36 cellular contexts compared by ENCODE assay signal in the genomic region with DNA sequence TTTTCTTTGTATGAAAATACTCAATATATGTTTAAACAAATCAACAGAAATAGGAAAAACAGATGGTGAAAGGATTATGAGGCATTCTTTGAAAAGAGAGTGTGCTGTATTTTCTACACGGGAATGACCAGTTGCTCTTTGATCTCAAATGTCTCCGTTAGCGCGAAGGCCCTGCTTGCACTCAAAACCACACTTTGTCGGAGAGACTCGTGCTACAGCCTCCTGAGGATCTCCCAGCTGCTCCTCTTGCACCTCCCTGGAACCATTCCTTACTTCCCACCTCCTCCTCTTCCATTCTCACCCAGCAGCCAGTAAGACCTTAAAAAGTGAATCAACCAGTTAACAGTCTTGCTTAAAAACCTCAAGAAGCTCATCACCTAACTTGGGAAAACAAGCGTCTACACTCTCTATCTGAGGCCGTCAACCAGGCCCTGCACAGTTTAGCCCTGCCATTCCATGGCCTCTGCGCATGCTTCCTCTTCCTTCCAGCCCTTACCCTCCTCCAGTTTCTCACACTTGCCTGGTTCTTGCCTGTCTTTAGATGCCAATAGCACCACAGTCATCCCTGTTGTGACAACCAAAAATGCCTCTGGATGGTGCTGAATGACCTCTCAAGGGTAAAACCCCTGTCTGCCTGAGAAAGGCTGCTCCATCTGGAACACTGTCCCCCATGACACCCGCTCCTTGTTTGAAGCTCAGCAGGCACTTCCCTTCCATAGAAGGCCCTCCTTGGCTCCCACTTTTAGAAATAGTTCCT.
DNase-seq lines count a peak whose midpoint lies in the region; ATAC-seq and TF ChIP-seq lines count a peak whose summit lies in the region.
"Had no signal": no experiment of that assay in that cellular context is flagged by ENCODE, and none has a peak within 500 bp of the region (broad histone marks: within the 10 kb centered on the region; RNA-seq: fewer than 3 reads in every experiment).

No MANE protein-coding gene starts in this region.

- TF ChIP-seq POLR2A in breast epithelium (IDR thresholded peaks at IDR 0.05) = no peak

- H3K36me3 ChIP-seq in breast epithelium (no peaks in the 10 kb centered on the region), endodermal cell (ENCODE audit: control insufficient read depth, insufficient read depth, low read length) (no peaks in the 10 kb centered on the region)
- H3K36me3 ChIP-seq: adrenal gland, gastrocnemius medialis, neutrophil, prostate gland, right lobe of liver, upper lobe of right lung had no signal

- no peak overlapping the region for H3K4me3 Mint-ChIP-seq in MCF 10A (ENCODE audit: unreplicated experiment)
- H3K4me3 Mint-ChIP-seq in endodermal cell = no peak overlapping the region
- H3K4me3 Mint-ChIP-seq in nephron progenitor cell = no peak overlapping the region
- H3K4me3 Mint-ChIP-seq: activated CD4-positive, alpha-beta T cell treated with anti-CD3 and anti-CD28 coated beads for 36 hours; activated CD8-positive, alpha-beta T cell treated with anti-CD3 and anti-CD28 coated beads for 36 hours; activated naive CD4-positive, alpha-beta T cell treated with anti-CD3 and anti-CD28 coated beads for 36 hours; activated T-helper 1 cell treated with anti-CD3 and anti-CD28 coated beads, Interleukin-12 subunit alpha, Interleukin-12 subunit beta, Interleukin-2, Interleukin-4 antibody, amounts not matched to agents 30 ng/mL and 10 ng/mL and 1 ng/mL, durations not matched to agents 14 hours and 24 hours and 36 hours; brain; stimulated activated effector memory CD8-positive, alpha-beta T cell treated with anti-CD3 and anti-CD28 coated beads, Interleukin-12 subunit alpha, Interleukin-12 subunit beta, amount 100 ng/mL, for 72 hours had no signal

- no peaks in the 10 kb centered on the region for H3K36me3 Mint-ChIP-seq in MCF 10A (ENCODE audit: insufficient read depth, unreplicated experiment)
- no peaks in the 10 kb centered on the region for H3K36me3 Mint-ChIP-seq in endodermal cell (ENCODE audit: low read depth)
- H3K36me3 Mint-ChIP-seq in nephron progenitor cell (ENCODE audit: low read depth) = no peaks in the 10 kb centered on the region
- H3K36me3 Mint-ChIP-seq: stimulated activated effector memory CD8-positive, alpha-beta T cell treated with anti-CD3 and anti-CD28 coated beads, Interleukin-12 subunit alpha, Interleukin-12 subunit beta, amount 100 ng/mL, for 72 hours had no signal

- no peaks in the 10 kb centered on the region for H3K27me3 ChIP-seq in breast epithelium
- no peaks in the 10 kb centered on the region for H3K27me3 ChIP-seq in endodermal cell (ENCODE audit: control insufficient read depth, insufficient read depth, low read length, poor library complexity, severe bottlenecking)
- H3K27me3 ChIP-seq: adrenal gland, gastrocnemius medialis, neutrophil, right lobe of liver, upper lobe of right lung had no signal

- intact Hi-C loops in MCF 10A (cut with micrococcal nuclease) = no loop called here
- intact Hi-C loops in breast epithelium (cut with DNase I; ENCODE audit: low total_unique reads) = no loop called here

- H3K4me1 Mint-ChIP-seq in MCF 10A (ENCODE audit: insufficient read depth, unreplicated experiment) (peaks cover 34% of the 10 kb centered on the region), endodermal cell (peaks cover 24% of the 10 kb centered on the region), nephron progenitor cell (peaks cover 27% of the 10 kb centered on the region)
- H3K4me1 Mint-ChIP-seq: activated CD4-positive, alpha-beta T cell treated with anti-CD3 and anti-CD28 coated beads for 36 hours; stimulated activated effector memory CD8-positive, alpha-beta T cell treated with anti-CD3 and anti-CD28 coated beads, Interleukin-12 subunit alpha, Interleukin-12 subunit beta, amount 100 ng/mL, for 72 hours had no signal

- H3K9me3 ChIP-seq in breast epithelium = no peaks in the 10 kb centered on the region
- H3K9me3 ChIP-seq in endodermal cell (ENCODE audit: control insufficient read depth, low read length) = no peaks in the 10 kb centered on the region
- H3K9me3 ChIP-seq: adrenal gland, gastrocnemius medialis, neutrophil, prostate gland, right lobe of liver, upper lobe of right lung had no signal

- peak overlapping the region; percentile 69 for H3K27ac Mint-ChIP-seq in MCF 10A (ENCODE audit: low read depth, unreplicated experiment)
- no peak overlapping the region for H3K27ac Mint-ChIP-seq in endodermal cell
- peak overlapping the region; percentile 6 for H3K27ac Mint-ChIP-seq in nephron progenitor cell
- H3K27ac Mint-ChIP-seq: activated CD4-positive, alpha-beta T cell treated with anti-CD3 and anti-CD28 coated beads for 36 hours; activated CD8-positive, alpha-beta T cell treated with anti-CD3 and anti-CD28 coated beads for 36 hours; activated naive CD4-positive, alpha-beta T cell treated with anti-CD3 and anti-CD28 coated beads for 36 hours; activated T-helper 1 cell treated with anti-CD3 and anti-CD28 coated beads, Interleukin-12 subunit alpha, Interleukin-12 subunit beta, Interleukin-2, Interleukin-4 antibody, amounts not matched to agents 30 ng/mL and 10 ng/mL and 1 ng/mL, durations not matched to agents 14 hours and 24 hours and 36 hours; stimulated activated effector memory CD8-positive, alpha-beta T cell treated with anti-CD3 and anti-CD28 coated beads, Interleukin-12 subunit alpha, Interleukin-12 subunit beta, amount 100 ng/mL, for 72 hours had no signal

- 92 to 95% methylated on average over 10 of the region's 10 CpGs for WGBS in endodermal cell (ENCODE audit: insufficient coverage in 1 of 2, insufficient read length in 1 of 2), 2 experiments

- H3K4me3 ChIP-seq in breast epithelium (no peak overlapping the region), endodermal cell (ENCODE audit: low read length) (no peak overlapping the region)
- H3K4me3 ChIP-seq: adrenal gland, gastrocnemius medialis, prostate gland, right lobe of liver, upper lobe of right lung had no signal

- POLR2A ChIA-PET in MCF 10A (lab: Yijun Ruan, JAX) = interaction anchor here (0.5 to 3.1 kb wide), 5 partner anchors 10 to 244 kb away, joined by 3 to 12 read pairs (median 3); no protein-coding TSS in a partner anchor

- DNase-seq in MCF 10A (ENCODE audit: unreplicated experiment) (no peak), breast epithelium (ENCODE audit: low spot score in 2 of 2) (no peak), endodermal cell (peak; percentile 64), nephron progenitor cell (no peak), NCI-H510A (lab: John Stamatoyannopoulos, UW) (no peak)
- DNase-seq in stimulated activated CD8-positive, alpha-beta memory T cell treated with anti-CD3 and anti-CD28 coated beads, Interleukin-4, amount 100 ng/mL, for 48 hours = no peak
- DNase-seq: 8988T; activated CD4-positive, alpha-beta T cell treated with anti-CD3 and anti-CD28 coated beads for 36 hours; activated CD8-positive, alpha-beta memory T cell treated with anti-CD3 and anti-CD28 coated beads, Interleukin-2, amount 50 U/mL, for 48 hours; activated CD8-positive, alpha-beta T cell treated with anti-CD3 and anti-CD28 coated beads for 36 hours; activated naive CD4-positive, alpha-beta T cell treated with anti-CD3 and anti-CD28 coated beads for 36 hours; adrenal gland; Calu3; cerebellar nuclear complex; dermis blood vessel endothelial cell; DMS79; gastrocnemius medialis; GF-D8; Karpas-422; left colon; MV-4-11; NCI-H1436 treated with DMSO at 0.1 percent for 48 hours; NCI-H2081 treated with DMSO at 0.1 percent for 48 hours; NCI-H2227 treated with DMSO at 0.1 percent for 48 hours; NCI-H526 treated with DMSO at 0.1 percent for 48 hours; right lobe of liver; stimulated activated CD4-positive, alpha-beta T cell treated with anti-CD3 and anti-CD28 coated beads, Interleukin-4, amount 100 ng/mL, for 4 hours; T-helper 9 cell; upper lobe of right lung had no signal

- H3K9me3 Mint-ChIP-seq in MCF 10A (ENCODE audit: unreplicated experiment) (peaks cover 5% of the 10 kb centered on the region), endodermal cell (no peaks in the 10 kb centered on the region), nephron progenitor cell (peaks cover 12% of the 10 kb centered on the region)
- H3K9me3 Mint-ChIP-seq: activated CD8-positive, alpha-beta T cell treated with anti-CD3 and anti-CD28 coated beads for 36 hours; activated naive CD4-positive, alpha-beta T cell treated with anti-CD3 and anti-CD28 coated beads for 36 hours; activated T-helper 1 cell treated with anti-CD3 and anti-CD28 coated beads, Interleukin-12 subunit alpha, Interleukin-12 subunit beta, Interleukin-2, Interleukin-4 antibody, amounts not matched to agents 30 ng/mL and 10 ng/mL and 1 ng/mL, durations not matched to agents 14 hours and 24 hours and 36 hours had no signal

- no peak for ATAC-seq in esophagus mucosa
- no peak for ATAC-seq in GM18867 (IDR thresholded peaks at IDR 0.05; ENCODE audit: unreplicated experiment)
- ATAC-seq: activated CD4-positive, alpha-beta T cell treated with anti-CD3 and anti-CD28 coated beads for 36 hours; activated CD8-positive, alpha-beta T cell treated with anti-CD3 and anti-CD28 coated beads for 36 hours; gastrocnemius medialis; left colon; right lobe of liver; stimulated activated effector memory CD8-positive, alpha-beta T cell treated with anti-CD3 and anti-CD28 coated beads, Interleukin-12 subunit alpha, Interleukin-12 subunit beta, amount 100 ng/mL, for 72 hours; upper lobe of right lung had no signal

- H3K9ac ChIP-seq in endodermal cell (ENCODE audit: extremely low read depth, low read length, poor library complexity, severe bottlenecking) = no peak overlapping the region

- CTCF ChIA-PET in MCF 10A (lab: Yijun Ruan, JAX) = interaction anchor here (0.6 to 1.5 kb wide), 9 partner anchors 8 to 142 kb away, joined by 3 to 4 read pairs (median 3); no protein-coding TSS in a partner anchor

- H3K27me3 Mint-ChIP-seq in MCF 10A (ENCODE audit: insufficient read depth, unreplicated experiment) (no peaks in the 10 kb centered on the region), endodermal cell (ENCODE audit: insufficient read depth) (no peaks in the 10 kb centered on the region), nephron progenitor cell (ENCODE audit: low read depth, poor library complexity) (no peaks in the 10 kb centered on the region)
- H3K27me3 Mint-ChIP-seq: activated CD4-positive, alpha-beta T cell treated with anti-CD3 and anti-CD28 coated beads for 36 hours; activated CD8-positive, alpha-beta T cell treated with anti-CD3 and anti-CD28 coated beads for 36 hours had no signal

- H3K4me1 ChIP-seq in breast epithelium (no peaks in the 10 kb centered on the region), endodermal cell (ENCODE audit: control insufficient read depth, insufficient read depth, low read length) (peaks cover 10% of the 10 kb centered on the region)
- H3K4me1 ChIP-seq: adrenal gland, gastrocnemius medialis, prostate gland, right lobe of liver, upper lobe of right lung had no signal

- H3K27ac ChIP-seq in breast epithelium (no peak overlapping the region), endodermal cell (ENCODE audit: low read depth, low read length) (no peak overlapping the region)
- H3K27ac ChIP-seq: adrenal gland, gastrocnemius medialis, neutrophil, prostate gland, right lobe of liver, upper lobe of right lung had no signal

- BruUV-seq in MCF 10A (replicated peaks; lab: Mats Ljungman, UMichigan) = no TSS peak

- TF ChIP-seq CTCF in MCF 10A (IDR thresholded peaks at IDR 0.05; ENCODE audit: unreplicated experiment) (no peak), breast epithelium (IDR thresholded peaks at IDR 0.05) (no peak), endodermal cell (conservative IDR thresholded peaks at IDR 0.05) (no peak), nephron progenitor cell (IDR thresholded peaks at IDR 0.05) (no peak)
